Comparison of ENCODE assay signal across 20 cellular contexts in the genomic region with DNA sequence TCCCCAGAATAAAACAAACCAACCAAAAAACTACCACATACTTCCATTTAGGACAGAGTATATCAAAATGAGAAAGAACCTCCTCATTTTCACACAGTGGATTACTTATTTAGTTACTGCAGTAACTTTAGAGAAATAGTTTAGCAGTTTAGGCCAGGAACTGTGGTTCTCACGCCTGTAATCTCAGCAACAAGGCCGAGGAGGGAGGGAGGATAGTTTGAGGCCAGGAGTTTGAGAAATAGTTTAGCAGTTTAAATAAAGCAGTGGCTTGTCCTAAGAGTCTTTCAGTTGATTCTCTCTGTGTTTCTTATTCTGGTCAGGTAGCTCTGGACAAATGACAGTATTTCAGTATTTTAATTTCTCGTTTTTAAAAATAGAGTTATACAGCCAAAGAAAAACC. TPM values are rescaled to one million over a fixed set of nuclear protein-coding genes. Genes with fewer than 3 reads are reported as not detected.
DNase-seq lines count a peak whose midpoint lies in the region; ATAC-seq, FAIRE-seq and TF ChIP-seq lines count a peak whose summit lies in the region.
"Had no signal": no experiment of that assay in that cellular context is flagged by ENCODE, and none has a peak within 500 bp of the region (broad histone marks: within the 10 kb centered on the region; RNA-seq: fewer than 3 reads in every experiment).

No MANE protein-coding gene starts in this region.

- FAIRE-seq in frontal cortex (lab: Jason Lieb, UNC): no peak

- H3K27ac Mint-ChIP-seq in T-helper 2 cell treated with Interferon-gamma antibody and Interleukin-4, amounts not matched to agents 5 μg/mL and 100 μg/mL, for 36 hours: peak overlapping the region; percentile 13
- H3K27ac Mint-ChIP-seq in IgD-negative memory B cell: peak overlapping the region; percentile 8 to 87 (median 83)
- H3K27ac Mint-ChIP-seq in endodermal cell: peak overlapping the region; percentile 24
- peak overlapping the region; percentile 33 for H3K27ac Mint-ChIP-seq in stimulated activated effector memory CD8-positive, alpha-beta T cell treated with anti-CD3 and anti-CD28 coated beads, Interleukin-12 subunit alpha, Interleukin-12 subunit beta, amount 100 ng/mL, for 72 hours

- peaks cover 26% of the 10 kb centered on the region for H3K36me3 Mint-ChIP-seq in T-helper 2 cell treated with Interferon-gamma antibody and Interleukin-4, amounts not matched to agents 5 μg/mL and 100 μg/mL, for 36 hours (ENCODE audit: low read depth)
- H3K36me3 Mint-ChIP-seq in IgD-negative memory B cell: peaks cover 5% of the 10 kb centered on the region
- peaks cover 10% of the 10 kb centered on the region for H3K36me3 Mint-ChIP-seq in endodermal cell (ENCODE audit: low read depth)
- peaks cover 44% of the 10 kb centered on the region for H3K36me3 Mint-ChIP-seq in stimulated activated effector memory CD8-positive, alpha-beta T cell treated with anti-CD3 and anti-CD28 coated beads, Interleukin-12 subunit alpha, Interleukin-12 subunit beta, amount 100 ng/mL, for 72 hours

- no peak overlapping the region for H3K27ac ChIP-seq in endodermal cell (ENCODE audit: low read depth, low read length)
- H3K27ac ChIP-seq: breast epithelium, RWPE1 had no signal

- no peak overlapping the region for H3K4me3 Mint-ChIP-seq in T-helper 2 cell treated with Interferon-gamma antibody and Interleukin-4, amounts not matched to agents 5 μg/mL and 100 μg/mL, for 36 hours
- H3K4me3 Mint-ChIP-seq in IgD-negative memory B cell (peak overlapping the region in 1 of 4 donors; percentile 45), endodermal cell (no peak overlapping the region)
- no peak overlapping the region for H3K4me3 Mint-ChIP-seq in stimulated activated effector memory CD8-positive, alpha-beta T cell treated with anti-CD3 and anti-CD28 coated beads, Interleukin-12 subunit alpha, Interleukin-12 subunit beta, amount 100 ng/mL, for 72 hours

- no peaks in the 10 kb centered on the region for H3K27me3 Mint-ChIP-seq in T-helper 2 cell treated with Interferon-gamma antibody and Interleukin-4, amounts not matched to agents 5 μg/mL and 100 μg/mL, for 36 hours (ENCODE audit: low read depth)
- H3K27me3 Mint-ChIP-seq in IgD-negative memory B cell (no peaks in the 10 kb centered on the region), endodermal cell (ENCODE audit: insufficient read depth) (no peaks in the 10 kb centered on the region)

- DNase-seq in T-helper 2 cell treated with Interferon-gamma antibody and Interleukin-4, amounts not matched to agents 5 μg/mL and 100 μg/mL, for 36 hours (ENCODE audit: low spot score): no peak
- DNase-seq in T-helper 2 cell (no peak), endodermal cell (no peak), GDM1 (lab: John Stamatoyannopoulos, UW) (no peak), frontal cortex (ENCODE audit: low spot score in 2 of 2) (no peak)
- DNase-seq in stimulated activated effector memory CD8-positive, alpha-beta T cell treated with anti-CD3 and anti-CD28 coated beads, Interleukin-12 subunit alpha, Interleukin-12 subunit beta, amount 100 ng/mL, for 72 hours (ENCODE audit: low spot score in 2 of 2): no peak
- DNase-seq: 8988T; effector CD8-positive, alpha-beta T cell; IMR-90; NCI-H1092; T-helper 1 cell had no signal

- no peaks in the 10 kb centered on the region for H3K9me3 ChIP-seq in endodermal cell (ENCODE audit: control insufficient read depth, low read length)
- H3K9me3 ChIP-seq: breast epithelium had no signal

- no peaks in the 10 kb centered on the region for H3K27me3 ChIP-seq in endodermal cell (ENCODE audit: control insufficient read depth, insufficient read depth, low read length, poor library complexity, severe bottlenecking)
- H3K27me3 ChIP-seq: breast epithelium had no signal

- ATAC-seq in stimulated activated effector memory CD8-positive, alpha-beta T cell treated with anti-CD3 and anti-CD28 coated beads, Interleukin-12 subunit alpha, Interleukin-12 subunit beta, amount 100 ng/mL, for 72 hours: no peak
- no peak for ATAC-seq in HG03196 (IDR thresholded peaks at IDR 0.05; ENCODE audit: unreplicated experiment)
- ATAC-seq: activated naive CD4-positive, alpha-beta T cell treated with anti-CD3 and anti-CD28 coated beads, Interleukin-2, amount 50 U/mL, for 72 hours had no signal

- 80 to 90% methylated on average over 2 to 3 of the region's 3 CpGs for WGBS in endodermal cell (ENCODE audit: insufficient coverage in 1 of 2, insufficient read length in 1 of 2), 2 experiments

- H3K4me1 Mint-ChIP-seq in T-helper 2 cell treated with Interferon-gamma antibody and Interleukin-4, amounts not matched to agents 5 μg/mL and 100 μg/mL, for 36 hours (ENCODE audit: low read depth): peaks cover 10% of the 10 kb centered on the region
- H3K4me1 Mint-ChIP-seq in IgD-negative memory B cell: peaks cover 42 to 59% (median 43%) of the 10 kb centered on the region in 3 donors
- no peaks in the 10 kb centered on the region for H3K4me1 Mint-ChIP-seq in endodermal cell
- H3K4me1 Mint-ChIP-seq in stimulated activated effector memory CD8-positive, alpha-beta T cell treated with anti-CD3 and anti-CD28 coated beads, Interleukin-12 subunit alpha, Interleukin-12 subunit beta, amount 100 ng/mL, for 72 hours: peaks cover 11% of the 10 kb centered on the region

- peaks cover 19% of the 10 kb centered on the region for H3K36me3 ChIP-seq in endodermal cell (ENCODE audit: control insufficient read depth, insufficient read depth, low read length)
- H3K36me3 ChIP-seq: breast epithelium had no signal

- TF ChIP-seq CTCF in endodermal cell (conservative IDR thresholded peaks at IDR 0.05): no peak

- no peaks in the 10 kb centered on the region for H3K9me3 Mint-ChIP-seq in T-helper 2 cell treated with Interferon-gamma antibody and Interleukin-4, amounts not matched to agents 5 μg/mL and 100 μg/mL, for 36 hours
- H3K9me3 Mint-ChIP-seq in IgD-negative memory B cell (no peaks in the 10 kb centered on the region), endodermal cell (no peaks in the 10 kb centered on the region)
- H3K9me3 Mint-ChIP-seq in stimulated activated effector memory CD8-positive, alpha-beta T cell treated with anti-CD3 and anti-CD28 coated beads, Interleukin-12 subunit alpha, Interleukin-12 subunit beta, amount 100 ng/mL, for 72 hours: no peaks in the 10 kb centered on the region
- H3K9me3 Mint-ChIP-seq: activated naive CD4-positive, alpha-beta T cell treated with anti-CD3 and anti-CD28 coated beads, Interleukin-2, amount 50 U/mL, for 72 hours had no signal

- H3K9ac ChIP-seq in endodermal cell (ENCODE audit: extremely low read depth, low read length, poor library complexity, severe bottlenecking): no peak overlapping the region

- H3K4me1 ChIP-seq in endodermal cell (ENCODE audit: control insufficient read depth, insufficient read depth, low read length): no peaks in the 10 kb centered on the region
- H3K4me1 ChIP-seq: breast epithelium had no signal

- no peak overlapping the region for H3K4me3 ChIP-seq in endodermal cell (ENCODE audit: low read length)
- H3K4me3 ChIP-seq: breast epithelium had no signal

RNA-seq across cellular contexts. Expression of gene HMGB1, which starts 9.4 kb away (rescaled TPM):
- polyA plus RNA-seq in IgD-negative memory B cell: 580 TPM
- 100 to 1,000 TPM; 545 to 557 TPM for total RNA-seq in endodermal cell
- 908 TPM for polyA plus RNA-seq in endodermal cell (2013, experiment 1 of 2)
- polyA plus RNA-seq in endodermal cell (2013, experiment 2 of 2): 923 TPM
- total RNA-seq in frontal cortex: 199 TPM

RNA-seq across cellular contexts. Expression of gene UBE2L5, which starts 34.0 kb away (rescaled TPM):
- polyA plus RNA-seq in IgD-negative memory B cell: not detected
- total RNA-seq in endodermal cell (not detected), frontal cortex (not detected)
- polyA plus RNA-seq in endodermal cell (2013, experiment 1 of 2): not detected
- not detected for polyA plus RNA-seq in endodermal cell (2013, experiment 2 of 2)
- total RNA-seq: fibroblast of villous mesenchyme, liver, myocyte, renal cortical epithelial cell had no signal
- polyA plus RNA-seq: IMR-90 had no signal

Comparison
In these comparisons a context has a peak if more than half of its experiments do, and no peak if none do; other contexts are left out.
1. H3K27ac Mint-ChIP-seq: peak in every context shown above with its lines; median percentile 83 in IgD-negative memory B cell; 33 in stimulated activated effector memory CD8-positive, alpha-beta T cell treated with anti-CD3 and anti-CD28 coated beads, Interleukin-12 subunit alpha, Interleukin-12 subunit beta, amount 100 ng/mL, for 72 hours; 24 in endodermal cell; 13 in T-helper 2 cell treated with Interferon-gamma antibody and Interleukin-4, amounts not matched to agents 5 μg/mL and 100 μg/mL, for 36 hours.